In the genomic region with DNA sequence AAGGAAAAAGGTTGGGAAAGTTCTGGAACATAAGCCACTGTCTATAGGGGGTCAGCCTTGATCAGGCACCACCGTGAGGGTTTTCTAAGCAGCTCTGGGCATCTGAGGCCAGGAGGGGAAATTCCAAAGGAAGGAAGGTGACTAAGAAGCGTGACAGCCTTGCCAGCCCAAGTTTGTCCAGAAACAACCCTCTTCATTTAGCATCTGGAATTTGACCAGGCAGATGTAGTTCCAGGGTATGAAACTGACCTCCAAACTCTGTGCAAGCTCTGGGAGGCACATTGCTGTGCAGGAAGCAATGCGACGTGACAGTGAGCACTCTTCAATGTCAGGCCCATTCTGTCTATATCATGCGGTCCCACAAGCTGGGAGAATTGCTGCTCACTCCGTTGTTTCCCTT, we compare ENCODE assay signal across 1 cellular context.
TF ChIP-seq lines count a peak whose summit lies in the region.

No MANE protein-coding gene starts in this region.

TF ChIP-seq in H1, 55 proteins besides CTCF, POLR2A, EP300 and RAD21:
- TF ChIP-seq ZNF274 (IDR thresholded peaks at IDR 0.05; ENCODE audit: borderline replicate concordance, extremely low read depth, low read length) (no peak), TEAD4 (IDR thresholded peaks at IDR 0.05; ENCODE audit: low read depth, low read length) (no peak), CEBPB (IDR thresholded peaks at IDR 0.05; ENCODE audit: low read depth, low read length) (no peak), MAFK (IDR thresholded peaks at IDR 0.05; ENCODE audit: low read depth, low read length) (no peak), NRF1 (IDR thresholded peaks at IDR 0.05; ENCODE audit: low read depth, low read length) (no peak), KDM4A (IDR thresholded peaks at IDR 0.05; ENCODE audit: low read depth, low read length, severe bottlenecking) (no peak), SP2 (IDR thresholded peaks at IDR 0.05; ENCODE audit: low read length) (no peak), POLR2AphosphoS5 (IDR thresholded peaks at IDR 0.05; ENCODE audit: low read depth, low read length) (no peak), SIN3A (conservative IDR thresholded peaks at IDR 0.05 in 1 of 2, IDR thresholded peaks at IDR 0.05 in 1 of 2; ENCODE audit: low read depth in 1 of 2, low read length in 2 of 2) (no peak), PHF8 (conservative IDR thresholded peaks at IDR 0.05; ENCODE audit: low read depth, low read length) (no peak), CHD2 (IDR thresholded peaks at IDR 0.05; ENCODE audit: low read length) (no peak), BACH1 (IDR thresholded peaks at IDR 0.05; ENCODE audit: low read length) (no peak)
- TF ChIP-seq, protein P1, sequence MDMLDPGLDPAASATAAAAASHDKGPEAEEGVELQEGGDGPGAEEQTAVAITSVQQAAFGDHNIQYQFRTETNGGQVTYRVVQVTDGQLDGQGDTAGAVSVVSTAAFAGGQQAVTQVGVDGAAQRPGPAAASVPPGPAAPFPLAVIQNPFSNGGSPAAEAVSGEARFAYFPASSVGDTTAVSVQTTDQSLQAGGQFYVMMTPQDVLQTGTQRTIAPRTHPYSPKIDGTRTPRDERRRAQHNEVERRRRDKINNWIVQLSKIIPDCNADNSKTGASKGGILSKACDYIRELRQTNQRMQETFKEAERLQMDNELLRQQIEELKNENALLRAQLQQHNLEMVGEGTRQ (IDR thresholded peaks at IDR 0.05; ENCODE audit: low read length) = no peak
- TF ChIP-seq, protein P2, sequence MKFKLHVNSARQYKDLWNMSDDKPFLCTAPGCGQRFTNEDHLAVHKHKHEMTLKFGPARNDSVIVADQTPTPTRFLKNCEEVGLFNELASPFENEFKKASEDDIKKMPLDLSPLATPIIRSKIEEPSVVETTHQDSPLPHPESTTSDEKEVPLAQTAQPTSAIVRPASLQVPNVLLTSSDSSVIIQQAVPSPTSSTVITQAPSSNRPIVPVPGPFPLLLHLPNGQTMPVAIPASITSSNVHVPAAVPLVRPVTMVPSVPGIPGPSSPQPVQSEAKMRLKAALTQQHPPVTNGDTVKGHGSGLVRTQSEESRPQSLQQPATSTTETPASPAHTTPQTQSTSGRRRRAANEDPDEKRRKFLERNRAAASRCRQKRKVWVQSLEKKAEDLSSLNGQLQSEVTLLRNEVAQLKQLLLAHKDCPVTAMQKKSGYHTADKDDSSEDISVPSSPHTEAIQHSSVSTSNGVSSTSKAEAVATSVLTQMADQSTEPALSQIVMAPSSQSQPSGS (IDR thresholded peaks at IDR 0.05; ENCODE audit: low read length) = no peak
- TF ChIP-seq, protein P3, sequence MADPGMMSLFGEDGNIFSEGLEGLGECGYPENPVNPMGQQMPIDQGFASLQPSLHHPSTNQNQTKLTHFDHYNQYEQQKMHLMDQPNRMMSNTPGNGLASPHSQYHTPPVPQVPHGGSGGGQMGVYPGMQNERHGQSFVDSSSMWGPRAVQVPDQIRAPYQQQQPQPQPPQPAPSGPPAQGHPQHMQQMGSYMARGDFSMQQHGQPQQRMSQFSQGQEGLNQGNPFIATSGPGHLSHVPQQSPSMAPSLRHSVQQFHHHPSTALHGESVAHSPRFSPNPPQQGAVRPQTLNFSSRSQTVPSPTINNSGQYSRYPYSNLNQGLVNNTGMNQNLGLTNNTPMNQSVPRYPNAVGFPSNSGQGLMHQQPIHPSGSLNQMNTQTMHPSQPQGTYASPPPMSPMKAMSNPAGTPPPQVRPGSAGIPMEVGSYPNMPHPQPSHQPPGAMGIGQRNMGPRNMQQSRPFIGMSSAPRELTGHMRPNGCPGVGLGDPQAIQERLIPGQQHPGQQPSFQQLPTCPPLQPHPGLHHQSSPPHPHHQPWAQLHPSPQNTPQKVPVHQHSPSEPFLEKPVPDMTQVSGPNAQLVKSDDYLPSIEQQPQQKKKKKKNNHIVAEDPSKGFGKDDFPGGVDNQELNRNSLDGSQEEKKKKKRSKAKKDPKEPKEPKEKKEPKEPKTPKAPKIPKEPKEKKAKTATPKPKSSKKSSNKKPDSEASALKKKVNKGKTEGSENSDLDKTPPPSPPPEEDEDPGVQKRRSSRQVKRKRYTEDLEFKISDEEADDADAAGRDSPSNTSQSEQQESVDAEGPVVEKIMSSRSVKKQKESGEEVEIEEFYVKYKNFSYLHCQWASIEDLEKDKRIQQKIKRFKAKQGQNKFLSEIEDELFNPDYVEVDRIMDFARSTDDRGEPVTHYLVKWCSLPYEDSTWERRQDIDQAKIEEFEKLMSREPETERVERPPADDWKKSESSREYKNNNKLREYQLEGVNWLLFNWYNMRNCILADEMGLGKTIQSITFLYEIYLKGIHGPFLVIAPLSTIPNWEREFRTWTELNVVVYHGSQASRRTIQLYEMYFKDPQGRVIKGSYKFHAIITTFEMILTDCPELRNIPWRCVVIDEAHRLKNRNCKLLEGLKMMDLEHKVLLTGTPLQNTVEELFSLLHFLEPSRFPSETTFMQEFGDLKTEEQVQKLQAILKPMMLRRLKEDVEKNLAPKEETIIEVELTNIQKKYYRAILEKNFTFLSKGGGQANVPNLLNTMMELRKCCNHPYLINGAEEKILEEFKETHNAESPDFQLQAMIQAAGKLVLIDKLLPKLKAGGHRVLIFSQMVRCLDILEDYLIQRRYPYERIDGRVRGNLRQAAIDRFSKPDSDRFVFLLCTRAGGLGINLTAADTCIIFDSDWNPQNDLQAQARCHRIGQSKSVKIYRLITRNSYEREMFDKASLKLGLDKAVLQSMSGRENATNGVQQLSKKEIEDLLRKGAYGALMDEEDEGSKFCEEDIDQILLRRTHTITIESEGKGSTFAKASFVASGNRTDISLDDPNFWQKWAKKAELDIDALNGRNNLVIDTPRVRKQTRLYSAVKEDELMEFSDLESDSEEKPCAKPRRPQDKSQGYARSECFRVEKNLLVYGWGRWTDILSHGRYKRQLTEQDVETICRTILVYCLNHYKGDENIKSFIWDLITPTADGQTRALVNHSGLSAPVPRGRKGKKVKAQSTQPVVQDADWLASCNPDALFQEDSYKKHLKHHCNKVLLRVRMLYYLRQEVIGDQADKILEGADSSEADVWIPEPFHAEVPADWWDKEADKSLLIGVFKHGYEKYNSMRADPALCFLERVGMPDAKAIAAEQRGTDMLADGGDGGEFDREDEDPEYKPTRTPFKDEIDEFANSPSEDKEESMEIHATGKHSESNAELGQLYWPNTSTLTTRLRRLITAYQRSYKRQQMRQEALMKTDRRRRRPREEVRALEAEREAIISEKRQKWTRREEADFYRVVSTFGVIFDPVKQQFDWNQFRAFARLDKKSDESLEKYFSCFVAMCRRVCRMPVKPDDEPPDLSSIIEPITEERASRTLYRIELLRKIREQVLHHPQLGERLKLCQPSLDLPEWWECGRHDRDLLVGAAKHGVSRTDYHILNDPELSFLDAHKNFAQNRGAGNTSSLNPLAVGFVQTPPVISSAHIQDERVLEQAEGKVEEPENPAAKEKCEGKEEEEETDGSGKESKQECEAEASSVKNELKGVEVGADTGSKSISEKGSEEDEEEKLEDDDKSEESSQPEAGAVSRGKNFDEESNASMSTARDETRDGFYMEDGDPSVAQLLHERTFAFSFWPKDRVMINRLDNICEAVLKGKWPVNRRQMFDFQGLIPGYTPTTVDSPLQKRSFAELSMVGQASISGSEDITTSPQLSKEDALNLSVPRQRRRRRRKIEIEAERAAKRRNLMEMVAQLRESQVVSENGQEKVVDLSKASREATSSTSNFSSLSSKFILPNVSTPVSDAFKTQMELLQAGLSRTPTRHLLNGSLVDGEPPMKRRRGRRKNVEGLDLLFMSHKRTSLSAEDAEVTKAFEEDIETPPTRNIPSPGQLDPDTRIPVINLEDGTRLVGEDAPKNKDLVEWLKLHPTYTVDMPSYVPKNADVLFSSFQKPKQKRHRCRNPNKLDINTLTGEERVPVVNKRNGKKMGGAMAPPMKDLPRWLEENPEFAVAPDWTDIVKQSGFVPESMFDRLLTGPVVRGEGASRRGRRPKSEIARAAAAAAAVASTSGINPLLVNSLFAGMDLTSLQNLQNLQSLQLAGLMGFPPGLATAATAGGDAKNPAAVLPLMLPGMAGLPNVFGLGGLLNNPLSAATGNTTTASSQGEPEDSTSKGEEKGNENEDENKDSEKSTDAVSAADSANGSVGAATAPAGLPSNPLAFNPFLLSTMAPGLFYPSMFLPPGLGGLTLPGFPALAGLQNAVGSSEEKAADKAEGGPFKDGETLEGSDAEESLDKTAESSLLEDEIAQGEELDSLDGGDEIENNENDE (IDR thresholded peaks at IDR 0.05; ENCODE audit: insufficient replicate concordance, low read length) = no peak
